ENCODE assay signal across 1 cellular context in genomic region chr10:74548676-74549075, GRCh38.
TF ChIP-seq lines count a peak whose summit lies in the region.

No MANE protein-coding gene starts in this region.

TF ChIP-seq in HepG2, 621 proteins besides CTCF, POLR2A, EP300 and RAD21 (continued from another document):
- TF ChIP-seq PRDM15 (CRISPR knock-in tag; IDR thresholded peaks at IDR 0.05) = 0 out of 2 replicates have a peak, but pooled peaks have one; percentile 36
- TF ChIP-seq GATAD2A (CRISPR knock-in tag; IDR thresholded peaks at IDR 0.05) = 0 out of 2 replicates have a peak, but pooled peaks have one; percentile 31
- TF ChIP-seq RCOR2 (CRISPR knock-in tag; IDR thresholded peaks at IDR 0.05) = 0 out of 2 replicates have a peak, but pooled peaks have one; percentile 29
- TF ChIP-seq, protein P1, sequence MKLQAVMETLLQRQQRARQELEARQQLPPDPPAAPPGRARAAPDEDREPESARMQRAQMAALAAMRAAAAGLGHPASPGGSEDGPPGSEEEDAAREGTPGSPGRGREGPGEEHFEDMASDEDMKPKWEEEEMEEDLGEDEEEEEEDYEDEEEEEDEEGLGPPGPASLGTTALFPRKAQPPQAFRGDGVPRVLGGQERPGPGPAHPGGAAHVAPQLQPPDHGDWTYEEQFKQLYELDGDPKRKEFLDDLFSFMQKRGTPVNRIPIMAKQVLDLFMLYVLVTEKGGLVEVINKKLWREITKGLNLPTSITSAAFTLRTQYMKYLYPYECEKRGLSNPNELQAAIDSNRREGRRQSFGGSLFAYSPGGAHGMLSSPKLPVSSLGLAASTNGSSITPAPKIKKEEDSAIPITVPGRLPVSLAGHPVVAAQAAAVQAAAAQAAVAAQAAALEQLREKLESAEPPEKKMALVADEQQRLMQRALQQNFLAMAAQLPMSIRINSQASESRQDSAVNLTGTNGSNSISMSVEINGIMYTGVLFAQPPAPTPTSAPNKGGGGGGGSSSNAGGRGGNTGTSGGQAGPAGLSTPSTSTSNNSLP (IDR thresholded peaks at IDR 0.05; ENCODE audit: low read depth, low read length) = peak; percentile 87
- no peak for TF ChIP-seq SOX6 (IDR thresholded peaks at IDR 0.05)
- TF ChIP-seq SOX6 (CRISPR knock-in tag; IDR thresholded peaks at IDR 0.05) = peak; percentile 12; the same call in 1 of the 2 replicates
- TF ChIP-seq GFI1 (CRISPR knock-in tag; IDR thresholded peaks at IDR 0.05; ENCODE audit: borderline replicate concordance) = peak; percentile 67
- 0 out of 2 replicates have a peak, but pooled peaks have one; percentile 42 for TF ChIP-seq PPARG (CRISPR knock-in tag; conservative IDR thresholded peaks at IDR 0.05)
- TF ChIP-seq ZKSCAN8 (CRISPR knock-in tag; IDR thresholded peaks at IDR 0.05; ENCODE audit: borderline replicate concordance) = peak; percentile 69; the same call in 1 of the 2 replicates
- TF ChIP-seq ELF3 (CRISPR knock-in tag; IDR thresholded peaks at IDR 0.05) = peak; percentile 31; the same call in 1 of the 2 replicates
